In the genomic region with DNA sequence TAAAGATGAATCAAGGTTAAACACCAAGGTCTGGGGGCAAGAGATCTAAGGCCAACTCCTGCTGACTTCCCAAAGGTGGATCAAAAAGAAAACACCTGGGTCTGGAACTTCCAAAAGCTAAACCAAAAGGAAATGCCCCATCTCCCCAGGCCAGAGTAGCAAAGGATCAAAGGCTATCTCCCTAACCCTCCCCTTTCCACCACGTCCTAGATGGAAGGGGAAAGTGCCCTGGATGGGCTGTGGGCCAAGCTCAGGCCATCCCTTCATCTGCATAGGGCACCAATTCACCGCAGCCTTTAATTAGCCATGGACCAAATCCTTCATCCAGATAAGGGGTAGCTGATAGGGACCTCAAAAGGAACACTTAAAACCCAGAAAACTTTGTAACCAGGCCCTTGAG, we compare ENCODE assay signal across 21 cellular contexts.
A peak's percentile ranks its signal among the peaks of the same experiment; 100 is the strongest.
DNase-seq lines count a peak whose midpoint lies in the region; ATAC-seq and TF ChIP-seq lines count a peak whose summit lies in the region.
"Had no signal": no experiment of that assay in that cellular context is flagged by ENCODE, and none has a peak within 500 bp of the region (broad histone marks: within the 10 kb centered on the region; RNA-seq: fewer than 3 reads in every experiment).

No MANE protein-coding gene starts in this region.

- BruUV-seq in mammary epithelial cell (replicated peaks; lab: Mats Ljungman, UMichigan) = no TSS peak
- BruUV-seq in PC-9 (replicated peaks; lab: Mats Ljungman, UMichigan) = no TSS peak

- H2BK120ac ChIP-seq in H9 (ENCODE audit: low read depth, low read length, poor library complexity, severe bottlenecking) = no peak overlapping the region

- H3K4me2 ChIP-seq in H9 (ENCODE audit: insufficient read depth, insufficient read length, low read length) (no peak overlapping the region), mammary epithelial cell (ENCODE audit: insufficient read depth, low read depth, low read length) (no peak overlapping the region), PC-9 (no peak overlapping the region)
- H3K4me2 ChIP-seq: A549; BLaER1 treated with 17β-estradiol and CSF1 and Interleukin-3, amounts not matched to agents 10 nM and 100 nM had no signal

- H3K4me1 ChIP-seq in H9 (ENCODE audit: insufficient read depth, low read length) (peaks cover 7% of the 10 kb centered on the region), mammary epithelial cell (ENCODE audit: insufficient read depth, low read length) (peaks cover 9% of the 10 kb centered on the region), PC-9 (replicated peaks; ENCODE audit: insufficient read depth) (peaks cover 13% of the 10 kb centered on the region)

- H3K27me3 Mint-ChIP-seq in H9 (ENCODE audit: low read depth) = no peaks in the 10 kb centered on the region
- H3K27me3 Mint-ChIP-seq in WTC11 (ENCODE audit: low read depth) = no peaks in the 10 kb centered on the region
- H3K27me3 Mint-ChIP-seq: CD4-positive, alpha-beta T cell; CD8-positive, alpha-beta memory T cell had no signal

- H3K4me1 Mint-ChIP-seq in H9 (peaks cover 46 to 53% of the 10 kb centered on the region in 2 experiments), WTC11 (peaks cover 58% of the 10 kb centered on the region)
- H3K4me1 Mint-ChIP-seq: CD8-positive, alpha-beta memory T cell had no signal

- H4K91ac ChIP-seq in H9 (ENCODE audit: insufficient read length, low read depth, low read length) = no peak overlapping the region

- no peaks in the 10 kb centered on the region for H3K23me2 ChIP-seq in H9 (ENCODE audit: insufficient read length, low read depth, low read length, poor library complexity, severe bottlenecking)

- no peak overlapping the region for H3K18ac ChIP-seq in H9 (ENCODE audit: insufficient read length, low read depth, low read length)

- H3K4me3 Mint-ChIP-seq in H9 (no peak overlapping the region; a peak in 1 of 5 replicates), WTC11 (no peak overlapping the region)
- H3K4me3 Mint-ChIP-seq: CD14-positive monocyte; CD4-positive, alpha-beta T cell; CD8-positive, alpha-beta memory T cell had no signal

- H3K36me3 Mint-ChIP-seq in H9 (ENCODE audit: insufficient read depth in 1 of 3, low read depth in 3 of 3) = peaks cover 0 to 3% (median 0%) of the 10 kb centered on the region in 3 experiments; a peak in 1 of 7 replicates
- H3K36me3 Mint-ChIP-seq in WTC11 = no peaks in the 10 kb centered on the region
- H3K36me3 Mint-ChIP-seq: CD8-positive, alpha-beta memory T cell had no signal

- H3K36me3 ChIP-seq in mammary epithelial cell (ENCODE audit: insufficient read depth, low read length) (no peaks in the 10 kb centered on the region), PC-9 (ENCODE audit: low read depth) (no peaks in the 10 kb centered on the region)
- H3K36me3 ChIP-seq: BE2C had no signal

- DNase-seq in ELF-1 (ENCODE audit: low read depth, low spot score) (peak; percentile 38), H9 (no peak), WTC11 (ENCODE audit: low spot score) (no peak), iPS-NIHi7 (ENCODE audit: extremely low spot score) (peak; percentile 19), mammary epithelial cell (no peak), DMS 273 treated with DMSO at 0.1 percent for 48 hours (lab: John Stamatoyannopoulos, UW) (no peak), PC-9 (no peak)
- DNase-seq: 8988T; ACHN; AML-193; BE2C; CD4-positive, alpha-beta T cell; CD8-positive, alpha-beta memory T cell; DMS53; DMS79 treated with DMSO at 0.1 percent for 48 hours; GOT3; HCEC 1CT had no signal

- H3F3A ChIP-seq in PC-9 (ENCODE audit: insufficient read depth, low read depth) = no peaks in the 10 kb centered on the region

- H3T11ph ChIP-seq in H9 (ENCODE audit: low read length) = no peak overlapping the region

- no peak overlapping the region for H2BK15ac ChIP-seq in H9 (ENCODE audit: low read depth, low read length)

- no peak overlapping the region for H2BK5ac ChIP-seq in H9 (ENCODE audit: insufficient read length, low read length)

- no peaks in the 10 kb centered on the region for H3K9me2 ChIP-seq in PC-9 (ENCODE audit: insufficient read depth)

- POLR2A ChIA-PET in WTC11 (lab: Charles Lee) = interaction anchor here (1.0 kb wide), 1 partner anchor 9 kb away, joined by 3 read pairs; no protein-coding TSS in a partner anchor
- POLR2A ChIA-PET in PC-9 (lab: Charles Lee; ENCODE audit: unreplicated experiment) = no interaction called here

- H3K27ac ChIP-seq in H9 (ENCODE audit: insufficient read length, low read depth, low read length) = no peak overlapping the region
- no peak overlapping the region for H3K27ac ChIP-seq in mammary epithelial cell (ENCODE audit: insufficient read depth, low read depth, low read length)
- no peak overlapping the region for H3K27ac ChIP-seq in PC-9
- H3K27ac ChIP-seq: A549; BLaER1 treated with 17β-estradiol and CSF1 and Interleukin-3, amounts not matched to agents 10 nM and 100 nM had no signal

- WGBS in H9 (ENCODE audit: extremely low coverage, insufficient read length, low lambda C conversion rate) = no CpG with 5 or more reads among the region's 2 CpGs
- 87% methylated on average over 2 of the region's 2 CpGs for WGBS in mammary epithelial cell (ENCODE audit: low coverage, missing lambda C conversion rate)

- in situ Hi-C loops in mammary epithelial cell (cut with MboI; ENCODE audit: low sequenced_read_pairs in 2 of 2) = no loop called here

- H3K56ac ChIP-seq in H9 (ENCODE audit: insufficient read length, low read depth, low read length) = no peak overlapping the region

- H3K9me3 Mint-ChIP-seq in H9 = no peaks in the 10 kb centered on the region
- H3K9me3 Mint-ChIP-seq in WTC11 = no peaks in the 10 kb centered on the region
- H3K9me3 Mint-ChIP-seq: CD4-positive, alpha-beta T cell had no signal

- H3K4me3 ChIP-seq in mammary epithelial cell (replicated peaks in 1 of 3; ENCODE audit: insufficient read depth in 1 of 3, low read depth in 2 of 3, low read length in 3 of 3) (no peak overlapping the region), PC-9 (no peak overlapping the region)
- H3K4me3 ChIP-seq: A549; BLaER1 treated with 17β-estradiol and CSF1 and Interleukin-3, amounts not matched to agents 10 nM and 100 nM had no signal

- dilution Hi-C loops in mammary epithelial cell (cut with HindIII; ENCODE audit: low sequenced_read_pairs) = no loop called here

- H2AK5ac ChIP-seq in H9 (ENCODE audit: insufficient read length, low read length) = no peak overlapping the region

- intact Hi-C loops in mammary epithelial cell (cut with micrococcal nuclease) = no loop called here
- intact Hi-C loops in PC-9 (cut with micrococcal nuclease; ENCODE audit: unreplicated experiment) = no loop called here

- H3K4ac ChIP-seq in H9 (ENCODE audit: low read depth, low read length) = no peak overlapping the region

- H3K9ac ChIP-seq in H9 (ENCODE audit: extremely low read depth, insufficient read length, low read length) (no peak overlapping the region), mammary epithelial cell (ENCODE audit: insufficient read depth, low read length) (no peak overlapping the region)
- H3K9ac ChIP-seq: BLaER1 treated with 17β-estradiol and CSF1 and Interleukin-3, amounts not matched to agents 10 nM and 100 nM had no signal

- H4K5ac ChIP-seq in H9 (ENCODE audit: insufficient read length, low read depth, low read length) = no peak overlapping the region

- H3K23ac ChIP-seq in H9 (ENCODE audit: insufficient read length, low read depth, low read length) = no peak overlapping the region

- H3K27me3 ChIP-seq in H9 (ENCODE audit: insufficient read depth, low read length) = no peaks in the 10 kb centered on the region
- H3K27me3 ChIP-seq in mammary epithelial cell (ENCODE audit: insufficient read depth, low read length) = no peaks in the 10 kb centered on the region
- no peaks in the 10 kb centered on the region for H3K27me3 ChIP-seq in PC-9 (ENCODE audit: insufficient read depth, low read depth)
- H3K27me3 ChIP-seq: BE2C; BLaER1 treated with 17β-estradiol and CSF1 and Interleukin-3, amounts not matched to agents 10 nM and 100 nM had no signal

- no peak overlapping the region for H2BK12ac ChIP-seq in H9 (ENCODE audit: insufficient read length, low read depth, low read length)

- TF ChIP-seq CTCF in H9 (conservative IDR thresholded peaks at IDR 0.05) = no peak
- no peak for TF ChIP-seq CTCF in WTC11 (IDR thresholded peaks at IDR 0.05)
- TF ChIP-seq CTCF in mammary epithelial cell (conservative IDR thresholded peaks at IDR 0.05 in 1 of 2, IDR thresholded peaks at IDR 0.05 in 1 of 2; ENCODE audit: extremely low read depth in 1 of 2, insufficient read depth in 1 of 2, low read depth in 1 of 2, low read length in 2 of 2) = no peak
- TF ChIP-seq CTCF in PC-9 (conservative IDR thresholded peaks at IDR 0.05) = no peak

- H3K79me2 ChIP-seq in H9 (ENCODE audit: insufficient read depth, low read length) (peaks cover 12% of the 10 kb centered on the region; the same call in 1 of the 2 replicates), mammary epithelial cell (ENCODE audit: insufficient read depth, low read length) (peaks cover 10% of the 10 kb centered on the region), PC-9 (ENCODE audit: low read depth) (0 out of 2 replicates have a peak, but pooled peaks cover 5% of the 10 kb centered on the region)

- H3K27ac Mint-ChIP-seq in H9 = 0 out of 7 replicates have a peak overlapping the region, but pooled peaks of 2 of the 3 experiments have one; percentile 28 to 89
- no peak overlapping the region for H3K27ac Mint-ChIP-seq in WTC11
- H3K27ac Mint-ChIP-seq: CD4-positive, alpha-beta T cell; CD8-positive, alpha-beta memory T cell had no signal

- peak; percentile 19; the same call in 1 of the 2 replicates for ATAC-seq in WTC11
- ATAC-seq in activated CD4-positive, CD25-positive, alpha-beta regulatory T cell treated with anti-CD3 and anti-CD28 coated beads, Interleukin-2, amount 50 U/mL, for 24 hours = no peak
- ATAC-seq: A549 had no signal

- H3K9me3 ChIP-seq in H9 (ENCODE audit: control insufficient read depth, low read depth, low read length) (no peaks in the 10 kb centered on the region), mammary epithelial cell (replicated peaks; ENCODE audit: insufficient read depth, low read length) (no peaks in the 10 kb centered on the region), PC-9 (ENCODE audit: insufficient read depth, low read depth) (no peaks in the 10 kb centered on the region)
- H3K9me3 ChIP-seq: A549, BE2C had no signal

- CTCF ChIA-PET in WTC11 (lab: Charles Lee) = no interaction called here
- CTCF ChIA-PET in mammary epithelial cell (lab: Charles Lee; ENCODE audit: low non-redundant PET) = no interaction called here
- CTCF ChIA-PET in PC-9 (lab: Charles Lee) = no interaction called here

- H3K79me1 ChIP-seq in H9 (ENCODE audit: insufficient read depth, low read depth, low read length, poor library complexity, severe bottlenecking) = no peaks in the 10 kb centered on the region

- no peak overlapping the region for H2BK20ac ChIP-seq in H9 (ENCODE audit: low read depth, low read length, poor library complexity, severe bottlenecking)

- no peak overlapping the region for H4K8ac ChIP-seq in H9 (replicated peaks; ENCODE audit: insufficient read length, low read depth, low read length)

- no peak overlapping the region for H3K14ac ChIP-seq in H9 (ENCODE audit: insufficient read depth, low read length)

- H2AFZ ChIP-seq in H9 (ENCODE audit: low read length) (no peak overlapping the region), mammary epithelial cell (ENCODE audit: low read depth, low read length) (no peak overlapping the region), PC-9 (no peak overlapping the region)

- H4K20me1 ChIP-seq in H9 (ENCODE audit: control insufficient read depth, insufficient read depth, insufficient read length) = peaks cover 3% of the 10 kb centered on the region
- H4K20me1 ChIP-seq in mammary epithelial cell (ENCODE audit: insufficient read depth, low read length) = no peaks in the 10 kb centered on the region
- no peaks in the 10 kb centered on the region for H4K20me1 ChIP-seq in PC-9 (ENCODE audit: insufficient read depth)

Comparison
In these comparisons a context has a peak if more than half of its experiments do, and no peak if none do; other contexts are left out.
1. DNase-seq: peak in ELF-1 (single experiment) and iPS-NIHi7 (single experiment); none in H9 (single experiment), WTC11 (single experiment), mammary epithelial cell (single experiment), DMS 273 treated with DMSO at 0.1 percent for 48 hours (single experiment) and PC-9 (0 of 2).